23 cellular contexts compared by ENCODE assay signal in genomic region chr2:185006481-185006880, GRCh38.
A peak's percentile ranks its signal among the peaks of the same experiment; 100 is the strongest.
DNase-seq lines count a peak whose midpoint lies in the region; ATAC-seq and TF ChIP-seq lines count a peak whose summit lies in the region.
"Had no signal": no experiment of that assay in that cellular context is flagged by ENCODE, and none has a peak within 500 bp of the region (broad histone marks: within the 10 kb centered on the region; RNA-seq: fewer than 3 reads in every experiment).

No MANE protein-coding gene starts in this region.

- CTCF ChIA-PET in WTC11 (lab: Charles Lee): no interaction called here

- peaks cover 38% of the 10 kb centered on the region for H3K9me3 Mint-ChIP-seq in WTC11

- peaks cover 34% of the 10 kb centered on the region for H3K36me3 Mint-ChIP-seq in WTC11
- H3K36me3 Mint-ChIP-seq: CD4-positive, CD25-positive, alpha-beta regulatory T cell; IgD-negative memory B cell had no signal

- H3K27me3 Mint-ChIP-seq in WTC11 (ENCODE audit: low read depth): no peaks in the 10 kb centered on the region
- H3K27me3 Mint-ChIP-seq: CD4-positive, CD25-positive, alpha-beta regulatory T cell; IgD-negative memory B cell had no signal

- peaks cover 40% of the 10 kb centered on the region for H3K4me1 Mint-ChIP-seq in WTC11
- H3K4me1 Mint-ChIP-seq: IgD-negative memory B cell had no signal

- no peak overlapping the region for H3K4me3 ChIP-seq in HUES48 (ENCODE audit: low read depth, low read length)
- H3K4me3 ChIP-seq: BLaER1 treated with 17β-estradiol and CSF1 and Interleukin-3, amounts not matched to agents 10 nM and 100 nM had no signal

- peak overlapping the region; percentile 31 for H3K4me3 Mint-ChIP-seq in WTC11
- H3K4me3 Mint-ChIP-seq: CD4-positive, CD25-positive, alpha-beta regulatory T cell; HFFc6; IgD-negative memory B cell had no signal

- peaks cover 9% of the 10 kb centered on the region for H3K9me3 ChIP-seq in HUES48 (ENCODE audit: control insufficient read depth, insufficient read depth, low read length)

- H3K27ac Mint-ChIP-seq in WTC11: peak overlapping the region; percentile 98
- H3K27ac Mint-ChIP-seq: HFFc6, IgD-negative memory B cell had no signal

- POLR2A ChIA-PET in WTC11 (lab: Charles Lee): no interaction called here

- H3K9ac ChIP-seq in HUES48 (ENCODE audit: low read depth, low read length): no peak overlapping the region
- H3K9ac ChIP-seq: BLaER1 treated with 17β-estradiol and CSF1 and Interleukin-3, amounts not matched to agents 10 nM and 100 nM had no signal

- DNase-seq in DMS53 (lab: John Stamatoyannopoulos, UW) (peak; percentile 56), WTC11 (ENCODE audit: low spot score) (peak; percentile 47), iPS DF 4.7 (ENCODE audit: extremely low read depth, low spot score) (peak; percentile 60), NCI-H128 (lab: John Stamatoyannopoulos, UW; ENCODE audit: unreplicated experiment) (no peak), Ammon's horn (ENCODE audit: low spot score) (no peak), NCI-H446 (lab: John Stamatoyannopoulos, UW) (no peak), SKM-1 (lab: John Stamatoyannopoulos, UW; ENCODE audit: unreplicated experiment) (no peak)
- DNase-seq: AML-193; Calu3; CD4-positive, CD25-positive, alpha-beta regulatory T cell; DMS 273 treated with DMSO at 0.1 percent for 48 hours; DMS79 treated with DMSO at 0.1 percent for 48 hours; EL; GDM1; GOT3; HCEC 1CT; HFFc6; KG1 had no signal

- no peaks in the 10 kb centered on the region for H3K27me3 ChIP-seq in HUES48 (ENCODE audit: control insufficient read depth, insufficient read depth, low read length)
- H3K27me3 ChIP-seq: BLaER1 treated with 17β-estradiol and CSF1 and Interleukin-3, amounts not matched to agents 10 nM and 100 nM had no signal

- no peak for TF ChIP-seq CTCF in WTC11 (IDR thresholded peaks at IDR 0.05)

- peak overlapping the region; percentile 76 for H3K27ac ChIP-seq in HUES48 (ENCODE audit: low read depth, low read length)
- H3K27ac ChIP-seq: 22Rv1; BLaER1 treated with 17β-estradiol and CSF1 and Interleukin-3, amounts not matched to agents 10 nM and 100 nM; HL-60 had no signal

- peak; percentile 89 for ATAC-seq in WTC11

- H3K36me3 ChIP-seq in HUES48 (ENCODE audit: control insufficient read depth, insufficient read depth, low read length): no peaks in the 10 kb centered on the region
- H3K36me3 ChIP-seq: BLaER1 treated with 17β-estradiol and CSF1 and Interleukin-3, amounts not matched to agents 10 nM and 100 nM had no signal

- H3K4me1 ChIP-seq in HUES48 (ENCODE audit: control insufficient read depth, insufficient read depth, low read length): peaks cover 13% of the 10 kb centered on the region
- H3K4me1 ChIP-seq: BLaER1 treated with 17β-estradiol and CSF1 and Interleukin-3, amounts not matched to agents 10 nM and 100 nM had no signal

TF ChIP-seq in WTC11, 78 proteins besides CTCF, POLR2A, EP300 and RAD21 (continues in another document):
- no peak for TF ChIP-seq PREB (CRISPR knock-in tag; IDR thresholded peaks at IDR 0.05; ENCODE audit: borderline replicate concordance)
- TF ChIP-seq SMAD3 (CRISPR knock-in tag; IDR thresholded peaks at IDR 0.05; ENCODE audit: borderline replicate concordance): no peak
- no peak for TF ChIP-seq NR1H2 (CRISPR knock-in tag; IDR thresholded peaks at IDR 0.05)
- no peak for TF ChIP-seq PRDM15 (CRISPR knock-in tag; IDR thresholded peaks at IDR 0.05)
- no peak; the same call in 1 of the 2 replicates for TF ChIP-seq SP1 (CRISPR knock-in tag; conservative IDR thresholded peaks at IDR 0.05)
- TF ChIP-seq E2F4 (CRISPR knock-in tag; IDR thresholded peaks at IDR 0.05; ENCODE audit: borderline replicate concordance, low read depth): no peak
- TF ChIP-seq HMGA2 (CRISPR knock-in tag; IDR thresholded peaks at IDR 0.05): no peak
- no peak; the same call in 1 of the 2 replicates for TF ChIP-seq ATF3 (CRISPR knock-in tag; conservative IDR thresholded peaks at IDR 0.05)
- no peak for TF ChIP-seq OVOL2 (CRISPR knock-in tag; IDR thresholded peaks at IDR 0.05; ENCODE audit: borderline replicate concordance)
- no peak for TF ChIP-seq AR (CRISPR knock-in tag; IDR thresholded peaks at IDR 0.05)
- TF ChIP-seq ZBTB21 (CRISPR knock-in tag; IDR thresholded peaks at IDR 0.05; ENCODE audit: borderline replicate concordance): 0 out of 2 replicates have a peak, but pooled peaks have one; percentile 17
- no peak for TF ChIP-seq PRRX2 (CRISPR knock-in tag; IDR thresholded peaks at IDR 0.05)
- no peak for TF ChIP-seq ZNF263 (CRISPR knock-in tag; IDR thresholded peaks at IDR 0.05; ENCODE audit: low read depth)
- TF ChIP-seq ZMAT4 (CRISPR knock-in tag; IDR thresholded peaks at IDR 0.05): no peak
- TF ChIP-seq GRHL2 (CRISPR knock-in tag; IDR thresholded peaks at IDR 0.05; ENCODE audit: insufficient replicate concordance, severe bottlenecking): no peak

Comparison
In these comparisons a context has a peak if more than half of its experiments do, and no peak if none do; other contexts are left out.
1. DNase-seq: peak in DMS53 (single experiment), WTC11 (single experiment) and iPS DF 4.7 (single experiment); none in NCI-H128 (single experiment), Ammon's horn (single experiment), NCI-H446 (0 of 2) and SKM-1 (single experiment).